1 cellular context compared by ENCODE assay signal in genomic region chr3:170419301-170420087, GRCh38.
TF ChIP-seq lines count a peak whose summit lies in the region.

No MANE protein-coding gene starts in this region.

TF ChIP-seq in WTC11, 78 proteins besides CTCF, POLR2A, EP300 and RAD21 (continued from another document and continues in another):
- TF ChIP-seq ZSCAN18 (CRISPR knock-in tag; IDR thresholded peaks at IDR 0.05) (no peak), AR (CRISPR knock-in tag; IDR thresholded peaks at IDR 0.05) (no peak), ARID4B (CRISPR knock-in tag; IDR thresholded peaks at IDR 0.05; ENCODE audit: borderline replicate concordance) (no peak), FOXK1 (CRISPR knock-in tag; IDR thresholded peaks at IDR 0.05) (peak; percentile 87), ZBTB43 (CRISPR knock-in tag; IDR thresholded peaks at IDR 0.05) (0 out of 2 replicates have a peak, but pooled peaks have one; percentile 22), GRHL2 (CRISPR knock-in tag; IDR thresholded peaks at IDR 0.05; ENCODE audit: insufficient replicate concordance, severe bottlenecking) (no peak), TP53 (CRISPR knock-in tag; IDR thresholded peaks at IDR 0.05) (no peak), ZNF671 (CRISPR knock-in tag; IDR thresholded peaks at IDR 0.05) (no peak), SOX15 (CRISPR knock-in tag; IDR thresholded peaks at IDR 0.05) (no peak), KAT7 (CRISPR knock-in tag; IDR thresholded peaks at IDR 0.05; ENCODE audit: borderline replicate concordance) (no peak), JAZF1 (CRISPR knock-in tag; IDR thresholded peaks at IDR 0.05) (no peak), SMAD3 (CRISPR knock-in tag; IDR thresholded peaks at IDR 0.05; ENCODE audit: borderline replicate concordance) (no peak), RORB (CRISPR knock-in tag; IDR thresholded peaks at IDR 0.05) (no peak), ELF4 (CRISPR knock-in tag; IDR thresholded peaks at IDR 0.05; ENCODE audit: low read depth) (0 out of 2 replicates have a peak, but pooled peaks have one; percentile 42), NFYB (CRISPR knock-in tag; conservative IDR thresholded peaks at IDR 0.05; ENCODE audit: low read depth) (no peak; the same call in 1 of the 2 replicates), ETV6 (CRISPR knock-in tag; IDR thresholded peaks at IDR 0.05) (peak; percentile 68), ATF1 (CRISPR knock-in tag; IDR thresholded peaks at IDR 0.05) (no peak), ZNF423 (CRISPR knock-in tag; IDR thresholded peaks at IDR 0.05) (no peak), ZMAT4 (CRISPR knock-in tag; IDR thresholded peaks at IDR 0.05) (no peak), ZNF512 (CRISPR knock-in tag; IDR thresholded peaks at IDR 0.05; ENCODE audit: borderline replicate concordance) (no peak), ZNF219 (CRISPR knock-in tag; IDR thresholded peaks at IDR 0.05; ENCODE audit: borderline replicate concordance) (no peak), CREB1 (CRISPR knock-in tag; IDR thresholded peaks at IDR 0.05) (no peak), ZNF121 (CRISPR knock-in tag; IDR thresholded peaks at IDR 0.05) (no peak)
- TF ChIP-seq, protein P1, sequence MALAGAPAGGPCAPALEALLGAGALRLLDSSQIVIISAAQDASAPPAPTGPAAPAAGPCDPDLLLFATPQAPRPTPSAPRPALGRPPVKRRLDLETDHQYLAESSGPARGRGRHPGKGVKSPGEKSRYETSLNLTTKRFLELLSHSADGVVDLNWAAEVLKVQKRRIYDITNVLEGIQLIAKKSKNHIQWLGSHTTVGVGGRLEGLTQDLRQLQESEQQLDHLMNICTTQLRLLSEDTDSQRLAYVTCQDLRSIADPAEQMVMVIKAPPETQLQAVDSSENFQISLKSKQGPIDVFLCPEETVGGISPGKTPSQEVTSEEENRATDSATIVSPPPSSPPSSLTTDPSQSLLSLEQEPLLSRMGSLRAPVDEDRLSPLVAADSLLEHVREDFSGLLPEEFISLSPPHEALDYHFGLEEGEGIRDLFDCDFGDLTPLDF (CRISPR knock-in tag; IDR thresholded peaks at IDR 0.05): peak; percentile 60; the same call in 1 of the 2 replicates
- TF ChIP-seq, protein P2, sequence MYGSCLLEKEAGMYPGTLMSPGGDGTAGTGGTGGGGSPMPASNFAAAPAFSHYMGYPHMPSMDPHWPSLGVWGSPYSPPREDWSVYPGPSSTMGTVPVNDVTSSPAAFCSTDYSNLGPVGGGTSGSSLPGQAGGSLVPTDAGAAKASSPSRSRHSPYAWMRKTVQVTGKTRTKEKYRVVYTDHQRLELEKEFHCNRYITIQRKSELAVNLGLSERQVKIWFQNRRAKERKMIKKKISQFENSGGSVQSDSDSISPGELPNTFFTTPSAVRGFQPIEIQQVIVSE (CRISPR knock-in tag; IDR thresholded peaks at IDR 0.05; ENCODE audit: borderline replicate concordance): no peak
- TF ChIP-seq, protein P3, sequence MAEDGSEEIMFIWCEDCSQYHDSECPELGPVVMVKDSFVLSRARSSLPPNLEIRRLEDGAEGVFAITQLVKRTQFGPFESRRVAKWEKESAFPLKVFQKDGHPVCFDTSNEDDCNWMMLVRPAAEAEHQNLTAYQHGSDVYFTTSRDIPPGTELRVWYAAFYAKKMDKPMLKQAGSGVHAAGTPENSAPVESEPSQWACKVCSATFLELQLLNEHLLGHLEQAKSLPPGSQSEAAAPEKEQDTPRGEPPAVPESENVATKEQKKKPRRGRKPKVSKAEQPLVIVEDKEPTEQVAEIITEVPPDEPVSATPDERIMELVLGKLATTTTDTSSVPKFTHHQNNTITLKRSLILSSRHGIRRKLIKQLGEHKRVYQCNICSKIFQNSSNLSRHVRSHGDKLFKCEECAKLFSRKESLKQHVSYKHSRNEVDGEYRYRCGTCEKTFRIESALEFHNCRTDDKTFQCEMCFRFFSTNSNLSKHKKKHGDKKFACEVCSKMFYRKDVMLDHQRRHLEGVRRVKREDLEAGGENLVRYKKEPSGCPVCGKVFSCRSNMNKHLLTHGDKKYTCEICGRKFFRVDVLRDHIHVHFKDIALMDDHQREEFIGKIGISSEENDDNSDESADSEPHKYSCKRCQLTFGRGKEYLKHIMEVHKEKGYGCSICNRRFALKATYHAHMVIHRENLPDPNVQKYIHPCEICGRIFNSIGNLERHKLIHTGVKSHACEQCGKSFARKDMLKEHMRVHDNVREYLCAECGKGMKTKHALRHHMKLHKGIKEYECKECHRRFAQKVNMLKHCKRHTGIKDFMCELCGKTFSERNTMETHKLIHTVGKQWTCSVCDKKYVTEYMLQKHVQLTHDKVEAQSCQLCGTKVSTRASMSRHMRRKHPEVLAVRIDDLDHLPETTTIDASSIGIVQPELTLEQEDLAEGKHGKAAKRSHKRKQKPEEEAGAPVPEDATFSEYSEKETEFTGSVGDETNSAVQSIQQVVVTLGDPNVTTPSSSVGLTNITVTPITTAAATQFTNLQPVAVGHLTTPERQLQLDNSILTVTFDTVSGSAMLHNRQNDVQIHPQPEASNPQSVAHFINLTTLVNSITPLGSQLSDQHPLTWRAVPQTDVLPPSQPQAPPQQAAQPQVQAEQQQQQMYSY (CRISPR knock-in tag; IDR thresholded peaks at IDR 0.05): 0 out of 2 replicates have a peak, but pooled peaks have one; percentile 28
- TF ChIP-seq, protein P4, sequence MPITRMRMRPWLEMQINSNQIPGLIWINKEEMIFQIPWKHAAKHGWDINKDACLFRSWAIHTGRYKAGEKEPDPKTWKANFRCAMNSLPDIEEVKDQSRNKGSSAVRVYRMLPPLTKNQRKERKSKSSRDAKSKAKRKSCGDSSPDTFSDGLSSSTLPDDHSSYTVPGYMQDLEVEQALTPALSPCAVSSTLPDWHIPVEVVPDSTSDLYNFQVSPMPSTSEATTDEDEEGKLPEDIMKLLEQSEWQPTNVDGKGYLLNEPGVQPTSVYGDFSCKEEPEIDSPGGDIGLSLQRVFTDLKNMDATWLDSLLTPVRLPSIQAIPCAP (CRISPR knock-in tag; IDR thresholded peaks at IDR 0.05): peak; percentile 86; the same call in 1 of the 2 replicates
- TF ChIP-seq, protein P5, sequence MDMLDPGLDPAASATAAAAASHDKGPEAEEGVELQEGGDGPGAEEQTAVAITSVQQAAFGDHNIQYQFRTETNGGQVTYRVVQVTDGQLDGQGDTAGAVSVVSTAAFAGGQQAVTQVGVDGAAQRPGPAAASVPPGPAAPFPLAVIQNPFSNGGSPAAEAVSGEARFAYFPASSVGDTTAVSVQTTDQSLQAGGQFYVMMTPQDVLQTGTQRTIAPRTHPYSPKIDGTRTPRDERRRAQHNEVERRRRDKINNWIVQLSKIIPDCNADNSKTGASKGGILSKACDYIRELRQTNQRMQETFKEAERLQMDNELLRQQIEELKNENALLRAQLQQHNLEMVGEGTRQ (CRISPR knock-in tag; IDR thresholded peaks at IDR 0.05): peak; percentile 36; the same call in 1 of the 2 replicates
- TF ChIP-seq, protein P6, sequence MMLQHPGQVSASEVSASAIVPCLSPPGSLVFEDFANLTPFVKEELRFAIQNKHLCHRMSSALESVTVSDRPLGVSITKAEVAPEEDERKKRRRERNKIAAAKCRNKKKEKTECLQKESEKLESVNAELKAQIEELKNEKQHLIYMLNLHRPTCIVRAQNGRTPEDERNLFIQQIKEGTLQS (CRISPR knock-in tag; conservative IDR thresholded peaks at IDR 0.05): no peak
